Comparison of ENCODE assay signal across 8 cellular contexts in genomic region chr6:25053875-25054371, GRCh38.
A peak's percentile ranks its signal among the peaks of the same experiment; 100 is the strongest.
DNase-seq lines count a peak whose midpoint lies in the region; ATAC-seq and TF ChIP-seq lines count a peak whose summit lies in the region.

No MANE protein-coding gene starts in this region.

- H3K27ac Mint-ChIP-seq in Calu3 (ENCODE audit: unreplicated experiment): no peak overlapping the region

- H3F3A ChIP-seq in Loucy (ENCODE audit: low read depth): peaks cover 35% of the 10 kb centered on the region

- ATAC-seq in GM18499 (IDR thresholded peaks at IDR 0.05; ENCODE audit: insufficient read depth, unreplicated experiment): peak; percentile 62
- ATAC-seq in GM21825 (IDR thresholded peaks at IDR 0.05; ENCODE audit: unreplicated experiment): peak; percentile 85

- TF ChIP-seq EP300 in transverse colon (IDR thresholded peaks at IDR 0.05; ENCODE audit: low read depth): no peak

- H3K9me3 Mint-ChIP-seq in Calu3 (ENCODE audit: low read depth, unreplicated experiment): peaks cover 3% of the 10 kb centered on the region

- H3K9ac ChIP-seq in Loucy (ENCODE audit: low read depth, low read length, poor library complexity, severe bottlenecking): peak overlapping the region; percentile 92

- H3K4me1 ChIP-seq in Loucy (ENCODE audit: insufficient read depth, low read length, poor library complexity, severe bottlenecking) (peaks cover 93% of the 10 kb centered on the region), transverse colon (peaks cover 0 to 31% (median 3%) of the 10 kb centered on the region in 4 donors)

- H3K4me3 ChIP-seq in Loucy (ENCODE audit: low read length, poor library complexity, severe bottlenecking) (peak overlapping the region; percentile 47), transverse colon (no peak overlapping the region)

- no peak for TF ChIP-seq POLR2A in transverse colon (IDR thresholded peaks at IDR 0.05)

- H3K4me3 Mint-ChIP-seq in Calu3 (ENCODE audit: low read depth, unreplicated experiment): no peak overlapping the region

- WGBS in transverse colon (ENCODE audit: low coverage in 1 of 2), 2 donors: 60% methylated on average over 1 to 2 of the region's 2 CpGs

- H4K20me1 ChIP-seq in Loucy (ENCODE audit: insufficient read depth, low read length, poor library complexity, severe bottlenecking): no peaks in the 10 kb centered on the region

- H3K27ac ChIP-seq in transverse colon: peak overlapping the region in 3 of 4 donors; percentile 24 to 71 (median 47)

- H3K4me2 ChIP-seq in Loucy (ENCODE audit: low read depth, low read length, poor library complexity, severe bottlenecking): peak overlapping the region; percentile 61

- H3K9me2 ChIP-seq in Loucy (replicated peaks; ENCODE audit: low read depth, low read length): no peaks in the 10 kb centered on the region

- CTCF ChIA-PET in Calu3 (lab: Charles Lee): interaction anchor here (0.6 to 2.7 kb wide), 8 partner anchors 10 to 528 kb away, joined by 3 to 14 read pairs (median 4); no protein-coding TSS in a partner anchor

- no peaks in the 10 kb centered on the region for H3K27me3 ChIP-seq in Loucy (ENCODE audit: insufficient read depth, low read length, poor library complexity, severe bottlenecking)
- no peaks in the 10 kb centered on the region for H3K27me3 ChIP-seq in transverse colon

- H3K27me3 Mint-ChIP-seq in Calu3 (ENCODE audit: unreplicated experiment): no peaks in the 10 kb centered on the region

- intact Hi-C loops in transverse colon (cut with DNase I; ENCODE audit: low total_unique reads): no loop called here
- intact Hi-C loops in Calu3 (cut with micrococcal nuclease; ENCODE audit: unreplicated experiment): loop anchor here (2.0 kb wide), 1 partner anchor 67 kb away; no protein-coding TSS in a partner anchor

- peaks cover 12% of the 10 kb centered on the region for H3K4me1 Mint-ChIP-seq in Calu3 (ENCODE audit: low read depth, unreplicated experiment)

- DNase-seq in dedifferentiated amniotic fluid mesenchymal stem cell (ENCODE audit: extremely low spot score): peak; percentile 72
- DNase-seq in transverse colon: no peak
- DNase-seq in Calu3: no peak
- DNase-seq in activated CD4-positive, alpha-beta T cell treated with anti-CD3 and anti-CD28 coated beads, Interleukin-2, amount 50 U/mL, for 1 hour: no peak
- DNase-seq in NK-92 treated with Interleukin-12 subunit alpha and Interleukin-12 subunit beta, amount 100 ng/mL, for 24 hours (lab: John Stamatoyannopoulos, UW): no peak

- 0 out of 2 replicates have a peak, but pooled peaks cover 6% of the 10 kb centered on the region for H3K79me2 ChIP-seq in Loucy (ENCODE audit: insufficient read depth, low read length)

- no peak overlapping the region for H2AFZ ChIP-seq in Loucy (ENCODE audit: low read length)

- no peaks in the 10 kb centered on the region for H3K36me3 Mint-ChIP-seq in Calu3 (ENCODE audit: insufficient read depth, unreplicated experiment)

- no peaks in the 10 kb centered on the region for H3K36me3 ChIP-seq in Loucy (ENCODE audit: insufficient read depth, low read length)
- no peaks in the 10 kb centered on the region for H3K36me3 ChIP-seq in transverse colon

- TF ChIP-seq CTCF in Loucy (conservative IDR thresholded peaks at IDR 0.05; ENCODE audit: low read length): peak; percentile 26
- TF ChIP-seq CTCF in transverse colon (IDR thresholded peaks at IDR 0.05): no peak
- TF ChIP-seq CTCF in Calu3 (IDR thresholded peaks at IDR 0.05; ENCODE audit: unreplicated experiment): no peak

- in situ Hi-C loops in transverse colon (cut with MboI; ENCODE audit: low pct_ligation_motif_present in 1 of 4, low pct_unique_long_range_greater_than_20kb in 1 of 4, low sequenced_read_pairs in 3 of 4): no loop called here

- H3K9me3 ChIP-seq in Loucy (ENCODE audit: insufficient read depth, low read depth, low read length): no peaks in the 10 kb centered on the region
- H3K9me3 ChIP-seq in transverse colon: no peaks in the 10 kb centered on the region

- no TSS peak for BruUV-seq in Calu3 (replicated peaks; lab: Mats Ljungman, UMichigan)
